Comparison of ENCODE assay signal across 21 cellular contexts in genomic region chr18:49170145-49170544, GRCh38.
DNase-seq lines count a peak whose midpoint lies in the region; ATAC-seq and TF ChIP-seq lines count a peak whose summit lies in the region.
"Had no signal": no experiment of that assay in that cellular context is flagged by ENCODE, and none has a peak within 500 bp of the region (broad histone marks: within the 10 kb centered on the region; RNA-seq: fewer than 3 reads in every experiment).

No MANE protein-coding gene starts in this region.

- no peaks in the 10 kb centered on the region for H3K9me3 Mint-ChIP-seq in memory B cell
- H3K9me3 Mint-ChIP-seq: CD4-positive, alpha-beta T cell; HFFc6 had no signal

- no peak overlapping the region for H3K4me3 Mint-ChIP-seq in T-helper 17 cell
- H3K4me3 Mint-ChIP-seq in memory B cell: no peak overlapping the region
- H3K4me3 Mint-ChIP-seq: CD4-positive, alpha-beta T cell; HFFc6 had no signal

- DNase-seq in NCI-H146 (lab: John Stamatoyannopoulos, UW): peak; percentile 20
- no peak for DNase-seq in NCI-H146 treated with DMSO at 0.1 percent for 48 hours (lab: John Stamatoyannopoulos, UW; ENCODE audit: unreplicated experiment)
- no peak for DNase-seq in T-helper 17 cell
- DNase-seq in memory B cell (ENCODE audit: low spot score in 2 of 2): no peak
- no peak for DNase-seq in adrenal gland
- DNase-seq in glomerular visceral epithelial cell (ENCODE audit: extremely low spot score): no peak
- DNase-seq: AML-193; Caco-2; CD4-positive, alpha-beta T cell; DMS153; DMS79; GF-D8; GM23248; HFFc6; IMR-90 had no signal

- H3K36me3 ChIP-seq in HEK293 (ENCODE audit: control insufficient read depth in 2 of 2, insufficient read depth in 1 of 2, low read length in 2 of 2): no peaks in the 10 kb centered on the region
- no peaks in the 10 kb centered on the region for H3K36me3 ChIP-seq in adrenal gland (replicated peaks in 1 of 2)
- H3K36me3 ChIP-seq: HAP-1 had no signal

- H3K4me1 Mint-ChIP-seq in T-helper 17 cell: peaks cover 31% of the 10 kb centered on the region
- H3K4me1 Mint-ChIP-seq in memory B cell: peaks cover 24% of the 10 kb centered on the region

- intact Hi-C loops in adrenal gland (cut with DNase I): no loop called here

- 89 to 100% (median 95%) methylated on average over 2 of the region's 2 CpGs for WGBS in adrenal gland, 4 donors

- CTCF ChIA-PET in HEK293 (lab: Yijun Ruan, JAX): interaction anchor here (0.7 to 1.4 kb wide), 2 partner anchors 329 to 493 kb away, joined by 3 read pairs; no protein-coding TSS in a partner anchor

- H3K9me3 ChIP-seq in HEK293 (ENCODE audit: control insufficient read depth, insufficient read depth, low read depth, low read length): no peaks in the 10 kb centered on the region
- H3K9me3 ChIP-seq in T-helper 17 cell (ENCODE audit: control insufficient read depth, low read length, poor library complexity, severe bottlenecking): no peaks in the 10 kb centered on the region
- peaks cover 0 to 6% (median 0%) of the 10 kb centered on the region in 3 donors for H3K9me3 ChIP-seq in adrenal gland (replicated peaks in 1 of 3)
- H3K9me3 ChIP-seq: A549, Caco-2, HAP-1 had no signal

- ATAC-seq in T-helper 17 cell: no peak
- ATAC-seq in memory B cell (ENCODE audit: low read depth): no peak
- no peak for ATAC-seq in GM18873 (IDR thresholded peaks at IDR 0.05; ENCODE audit: low FRiP score, unreplicated experiment)
- ATAC-seq: A549 had no signal

- H3K4me3 ChIP-seq in HEK293 (ENCODE audit: low read depth, low read length) (no peak overlapping the region), adrenal gland (no peak overlapping the region)
- H3K4me3 ChIP-seq: A549, GM23248, HAP-1 had no signal

- no peaks in the 10 kb centered on the region for H3K27me3 ChIP-seq in adrenal gland

- H3K36me3 Mint-ChIP-seq in T-helper 17 cell (ENCODE audit: low read depth) (peaks cover 9% of the 10 kb centered on the region), memory B cell (peaks cover 11% of the 10 kb centered on the region)

- TF ChIP-seq CTCF in HEK293 (tag by site-specific recombination; IDR thresholded peaks at IDR 0.05) (no peak), adrenal gland (IDR thresholded peaks at IDR 0.05) (no peak)

- peak overlapping the region; percentile 61 for H3K27ac Mint-ChIP-seq in T-helper 17 cell
- H3K27ac Mint-ChIP-seq in memory B cell: peak overlapping the region; percentile 76
- H3K27ac Mint-ChIP-seq: CD4-positive, alpha-beta T cell; HFFc6 had no signal

- H3K4me1 ChIP-seq in HEK293 (ENCODE audit: control insufficient read depth, insufficient read depth, low read length): no peaks in the 10 kb centered on the region
- peaks cover 7 to 18% of the 10 kb centered on the region in 2 donors for H3K4me1 ChIP-seq in adrenal gland (replicated peaks in 1 of 2)
- H3K4me1 ChIP-seq: Caco-2 had no signal

- H3K27ac ChIP-seq in HEK293 (ENCODE audit: extremely low read depth, low read depth, low read length) (no peak overlapping the region), adrenal gland (no peak overlapping the region)
- H3K27ac ChIP-seq: 22Rv1, A549, C4-2B, GM23248 had no signal

- TF ChIP-seq POLR2A in adrenal gland (IDR thresholded peaks at IDR 0.05): no peak

- H3K27me3 Mint-ChIP-seq in T-helper 17 cell (no peaks in the 10 kb centered on the region), memory B cell (no peaks in the 10 kb centered on the region)
- H3K27me3 Mint-ChIP-seq: CD4-positive, alpha-beta T cell had no signal

- POLR2A ChIA-PET in HEK293 (lab: Yijun Ruan, JAX): interaction anchor here (0.5 to 0.6 kb wide), 2 partner anchors 20 to 218 kb away, joined by 3 to 5 read pairs; no protein-coding TSS in a partner anchor

TF ChIP-seq in HEK293, 187 proteins besides CTCF, POLR2A, EP300 and RAD21:
- TF ChIP-seq ZNF140 (tag by site-specific recombination; IDR thresholded peaks at IDR 0.05) (no peak), ZNF654 (tag by site-specific recombination; IDR thresholded peaks at IDR 0.05; ENCODE audit: low read depth) (no peak), ZNF747 (tag by site-specific recombination; IDR thresholded peaks at IDR 0.05) (no peak), SETDB1 (IDR thresholded peaks at IDR 0.05; ENCODE audit: insufficient read length, low read length) (no peak), ZNF398 (tag by site-specific recombination; IDR thresholded peaks at IDR 0.05) (no peak), ZNF404 (tag by site-specific recombination; IDR thresholded peaks at IDR 0.05) (no peak), FEZF1 (tag by site-specific recombination; IDR thresholded peaks at IDR 0.05) (no peak), ZNF660 (tag by site-specific recombination; IDR thresholded peaks at IDR 0.05) (no peak), SCRT2 (tag by site-specific recombination; IDR thresholded peaks at IDR 0.05) (peak; percentile 82), ZNF211 (tag by site-specific recombination; IDR thresholded peaks at IDR 0.05; ENCODE audit: low read depth) (no peak), ZNF549 (tag by site-specific recombination; IDR thresholded peaks at IDR 0.05) (no peak), ZNF624 (tag by site-specific recombination; IDR thresholded peaks at IDR 0.05) (no peak), ZIC2 (tag by site-specific recombination; IDR thresholded peaks at IDR 0.05) (no peak), SCRT1 (tag by site-specific recombination; IDR thresholded peaks at IDR 0.05; ENCODE audit: borderline replicate concordance) (peak; percentile 93)
TF ChIP-seq in HEK293: peak in this region for 2.
